ENCODE assay signal across 10 cellular contexts in the genomic region with DNA sequence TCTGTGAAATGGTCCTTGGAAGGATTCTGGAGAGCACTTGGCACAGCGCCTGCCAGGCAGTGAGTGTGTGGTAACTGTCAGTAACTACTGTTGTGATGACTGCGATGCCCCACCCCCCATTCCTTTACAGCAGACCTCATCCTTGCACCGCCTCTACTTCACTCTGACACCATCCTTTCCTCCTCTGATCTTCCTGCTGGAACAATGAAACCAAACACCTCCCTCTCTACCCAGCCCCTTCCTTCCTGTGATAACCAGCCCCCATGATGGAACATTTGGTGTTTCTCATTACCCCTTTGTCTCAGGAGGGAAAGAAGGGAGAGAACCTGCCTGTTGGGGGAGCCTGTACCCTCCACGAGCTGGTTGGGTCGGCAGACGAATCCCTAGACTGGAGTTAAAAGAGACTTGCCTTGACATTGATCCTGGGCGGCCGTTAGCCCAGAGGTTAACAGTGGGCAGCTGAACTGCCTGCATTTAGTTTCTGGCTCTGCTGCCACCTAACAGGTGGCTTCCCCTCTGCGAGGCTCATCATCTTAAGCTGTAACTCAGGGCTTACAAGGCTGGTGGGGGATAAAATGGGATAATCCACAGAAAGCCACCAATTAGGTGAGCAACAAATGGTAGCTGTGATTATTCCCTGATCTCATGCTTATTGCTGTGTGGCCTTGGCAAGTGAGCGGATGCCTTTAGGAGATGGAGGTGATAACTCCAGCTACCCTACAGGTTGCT. TPM values are rescaled to one million over a fixed set of nuclear protein-coding genes. Genes with fewer than 3 reads are reported as not detected.
DNase-seq lines count a peak whose midpoint lies in the region; TF ChIP-seq lines count a peak whose summit lies in the region.
"Had no signal": no experiment of that assay in that cellular context is flagged by ENCODE, and none has a peak within 500 bp of the region (broad histone marks: within the 10 kb centered on the region; RNA-seq: fewer than 3 reads in every experiment).

No MANE protein-coding gene starts in this region.

- DNase-seq in ELF-1 (ENCODE audit: low read depth, low spot score) (peak; percentile 42), NCI-H524 (lab: John Stamatoyannopoulos, UW) (peak; percentile 86 to 93), epithelial cell of esophagus (ENCODE audit: low read depth) (peak; percentile 87), mesendoderm (peak; percentile 90), activated gamma-delta T cell treated with Interleukin-2 at 50 U/mL for 16 hours (no peak), NCI-H2081 (lab: John Stamatoyannopoulos, UW) (no peak), NCI-H1048 (lab: John Stamatoyannopoulos, UW) (no peak), CD1c-positive myeloid dendritic cell (ENCODE audit: extremely low spot score) (no peak)
- DNase-seq: naive thymus-derived CD8-positive, alpha-beta T cell had no signal

- H4K8ac ChIP-seq in mesendoderm (ENCODE audit: low read depth, low read length) = no peak overlapping the region

- H3K4me3 ChIP-seq in epithelial cell of esophagus (ENCODE audit: low read length) = no peak overlapping the region
- no peak overlapping the region for H3K4me3 ChIP-seq in mesendoderm (ENCODE audit: low read length)
- H3K4me3 ChIP-seq: SK-N-MC had no signal

- no peak overlapping the region for H2BK5ac ChIP-seq in mesendoderm (ENCODE audit: low read length)

- H3K79me1 ChIP-seq in mesendoderm (ENCODE audit: low read length) = no peaks in the 10 kb centered on the region

- H3K56ac ChIP-seq in mesendoderm (ENCODE audit: low read length) = peak overlapping the region; percentile 1

- H3K4me2 ChIP-seq in mesendoderm (ENCODE audit: low read length) = no peak overlapping the region

- no peaks in the 10 kb centered on the region for H3K36me3 ChIP-seq in mesendoderm (ENCODE audit: control insufficient read depth, insufficient read depth, low read length)

- no peak overlapping the region for H2AK5ac ChIP-seq in mesendoderm (ENCODE audit: low read length)

- no peaks in the 10 kb centered on the region for H3K79me2 ChIP-seq in mesendoderm (ENCODE audit: control insufficient read depth, insufficient read depth, low read length)

- H2BK120ac ChIP-seq in mesendoderm (ENCODE audit: low read depth, low read length) = no peak overlapping the region

- no CpG with 5 or more reads among the region's 10 CpGs for WGBS in mesendoderm (ENCODE audit: extremely low coverage, insufficient coverage, low lambda C conversion rate)

- no peak overlapping the region for H3K18ac ChIP-seq in mesendoderm (ENCODE audit: low read length)

- H4K5ac ChIP-seq in mesendoderm (ENCODE audit: low read length) = no peak overlapping the region

- no peak overlapping the region for H3K23ac ChIP-seq in mesendoderm (ENCODE audit: low read length)

- no peak overlapping the region for H3K9ac ChIP-seq in mesendoderm (ENCODE audit: low read length)

- no peaks in the 10 kb centered on the region for H3K27me3 ChIP-seq in mesendoderm (ENCODE audit: insufficient read depth, low read length, poor library complexity)

- no peak overlapping the region for H2BK15ac ChIP-seq in mesendoderm (replicated peaks; ENCODE audit: low read depth)

- TF ChIP-seq CTCF in epithelial cell of esophagus (IDR thresholded peaks at IDR 0.05; ENCODE audit: insufficient read depth, low read depth, low read length, missing control alignments) = no peak

- no peak overlapping the region for H3K4ac ChIP-seq in mesendoderm (ENCODE audit: low read depth, low read length)

- H3K4me1 ChIP-seq in mesendoderm (ENCODE audit: control insufficient read depth, low read depth, low read length) = peaks cover 2% of the 10 kb centered on the region

- no peak overlapping the region for H3K27ac ChIP-seq in mesendoderm (ENCODE audit: low read depth, low read length)
- H3K27ac ChIP-seq: SK-N-MC had no signal

RNA-seq across cellular contexts. Expression of a gene that starts 34.2 kb away (rescaled TPM):
- 23.5 TPM for polyA plus RNA-seq in mesendoderm (2013, experiment 1 of 2)
- 22.5 TPM for polyA plus RNA-seq in mesendoderm (2013, experiment 2 of 2)

RNA-seq across cellular contexts. Expression of a gene that starts 39.5 kb away (rescaled TPM):
- polyA plus RNA-seq in mesendoderm (2013, experiment 1 of 2) = 2.1 TPM
- polyA plus RNA-seq in mesendoderm (2013, experiment 2 of 2) = 1.8 TPM

RNA-seq across cellular contexts. Expression of a gene that starts 46.7 kb away (rescaled TPM):
- polyA plus RNA-seq in mesendoderm (2013, experiment 1 of 2) = 1.6 TPM
- polyA plus RNA-seq in mesendoderm (2013, experiment 2 of 2) = 1.5 TPM

Comparison
In these comparisons a context has a peak if more than half of its experiments do, and no peak if none do; other contexts are left out.
1. DNase-seq: peak in ELF-1 (single experiment), NCI-H524 (2 of 2), epithelial cell of esophagus (single experiment) and mesendoderm (single experiment); none in activated gamma-delta T cell treated with Interleukin-2 at 50 U/mL for 16 hours (single experiment), NCI-H2081 (0 of 2), NCI-H1048 (single experiment) and CD1c-positive myeloid dendritic cell (single experiment).